38 cellular contexts compared by ENCODE assay signal in genomic region chr2:74275228-74275627, GRCh38.
"Had no signal": no experiment of that assay in that cellular context is flagged by ENCODE, and none has a peak within 500 bp of the region (broad histone marks: within the 10 kb centered on the region; RNA-seq: fewer than 3 reads in every experiment).

No MANE protein-coding gene starts in this region.

- H3K4me1 ChIP-seq: ascending aorta had no signal

- H3K9me3 ChIP-seq: ascending aorta had no signal

- H3K36me3 Mint-ChIP-seq: activated CD4-positive, alpha-beta memory T cell treated with anti-CD3 and anti-CD28 coated beads for 36 hours; activated naive CD4-positive, alpha-beta T cell treated with anti-CD3 and anti-CD28 coated beads, Interleukin-2, amount 10 ng/mL, durations not matched to agents 7 days and 5 days; activated naive CD8-positive, alpha-beta T cell treated with anti-CD3 and anti-CD28 coated beads, Interleukin-2, amount 10 ng/mL, durations not matched to agents 7 days and 5 days had no signal

- H3K4me3 Mint-ChIP-seq: activated B cell treated with CpG ODN at 0.5 μM for 24 hours; activated CD4-positive, alpha-beta memory T cell treated with anti-CD3 and anti-CD28 coated beads for 36 hours; activated CD4-positive, alpha-beta T cell treated with anti-CD3 and anti-CD28 coated beads, Interleukin-2, amount 10 ng/mL, durations not matched to agents 24 days and 14 days; activated CD8-positive, alpha-beta T cell treated with anti-CD3 and anti-CD28 coated beads for 36 hours; activated naive CD4-positive, alpha-beta T cell treated with anti-CD3 and anti-CD28 coated beads, Interleukin-2, amount 10 ng/mL, durations not matched to agents 7 days and 5 days; activated naive CD4-positive, alpha-beta T cell treated with anti-CD3 and anti-CD28 coated beads, Interleukin-2, amount 50 U/mL, for 24 hours; activated naive CD8-positive, alpha-beta T cell; activated naive CD8-positive, alpha-beta T cell treated with anti-CD3 and anti-CD28 coated beads, Interleukin-2, amount 10 ng/mL, durations not matched to agents 7 days and 5 days; activated naive CD8-positive, alpha-beta T cell treated with anti-CD3 and anti-CD28 coated beads, Interleukin-2, amount 50 U/mL, for 24 hours; activated T-cell treated with anti-CD3 and anti-CD28 coated beads, Interleukin-2, amount 50 U/mL, for 4 hours; activated T-cell treated with anti-CD3 and anti-CD28 coated beads, Interleukin-2, amount 50 U/mL, for 72 hours; activated T-helper 1 cell treated with anti-CD3 and anti-CD28 coated beads, Interleukin-12 subunit alpha, Interleukin-12 subunit beta, Interleukin-2, Interleukin-4 antibody, amounts not matched to agents 30 ng/mL and 10 ng/mL and 1 ng/mL, durations not matched to agents 14 hours and 24 hours and 36 hours; activated T-helper 17 cell treated with anti-CD3 and anti-CD28 coated beads, Interleukin-2, amount 50 U/mL, for 72 hours; brain; central memory CD8-positive, alpha-beta T cell; T-helper 1 cell treated with Interleukin-12 subunit alpha and Interleukin-12 subunit beta and Interleukin-4 antibody, amounts not matched to agents 30 μg/mL and 1 μg/mL, for 36 hours; T-helper 2 cell treated with Interferon-gamma antibody and Interleukin-4, amounts not matched to agents 5 μg/mL and 100 μg/mL, for 36 hours had no signal

- H3K27me3 Mint-ChIP-seq: activated CD4-positive, alpha-beta memory T cell treated with anti-CD3 and anti-CD28 coated beads for 36 hours; activated CD8-positive, alpha-beta T cell treated with anti-CD3 and anti-CD28 coated beads for 36 hours; activated naive CD4-positive, alpha-beta T cell treated with anti-CD3 and anti-CD28 coated beads, Interleukin-2, amount 50 U/mL, for 24 hours; activated naive CD8-positive, alpha-beta T cell; activated naive CD8-positive, alpha-beta T cell treated with anti-CD3 and anti-CD28 coated beads, Interleukin-2, amount 50 U/mL, for 24 hours; activated T-helper 17 cell treated with anti-CD3 and anti-CD28 coated beads, Interleukin-2, amount 50 U/mL, for 72 hours; central memory CD8-positive, alpha-beta T cell had no signal

- H3K27ac Mint-ChIP-seq: activated B cell treated with CpG ODN at 0.5 μM for 24 hours; activated CD4-positive, alpha-beta memory T cell treated with anti-CD3 and anti-CD28 coated beads for 36 hours; activated CD4-positive, alpha-beta T cell treated with anti-CD3 and anti-CD28 coated beads, Interleukin-2, amount 10 ng/mL, durations not matched to agents 24 days and 14 days; activated CD8-positive, alpha-beta T cell treated with anti-CD3 and anti-CD28 coated beads for 36 hours; activated naive CD4-positive, alpha-beta T cell treated with anti-CD3 and anti-CD28 coated beads, Interleukin-2, amount 10 ng/mL, durations not matched to agents 7 days and 5 days; activated naive CD4-positive, alpha-beta T cell treated with anti-CD3 and anti-CD28 coated beads, Interleukin-2, amount 50 U/mL, for 24 hours; activated naive CD8-positive, alpha-beta T cell; activated naive CD8-positive, alpha-beta T cell treated with anti-CD3 and anti-CD28 coated beads, Interleukin-2, amount 10 ng/mL, durations not matched to agents 7 days and 5 days; activated naive CD8-positive, alpha-beta T cell treated with anti-CD3 and anti-CD28 coated beads, Interleukin-2, amount 50 U/mL, for 24 hours; activated T-cell treated with anti-CD3 and anti-CD28 coated beads, Interleukin-2, amount 50 U/mL, for 72 hours; activated T-helper 1 cell treated with anti-CD3 and anti-CD28 coated beads, Interleukin-12 subunit alpha, Interleukin-12 subunit beta, Interleukin-2, Interleukin-4 antibody, amounts not matched to agents 30 ng/mL and 10 ng/mL and 1 ng/mL, durations not matched to agents 14 hours and 24 hours and 36 hours; activated T-helper 17 cell treated with anti-CD3 and anti-CD28 coated beads, Interleukin-2, amount 50 U/mL, for 72 hours; T-helper 1 cell treated with Interleukin-12 subunit alpha and Interleukin-12 subunit beta and Interleukin-4 antibody, amounts not matched to agents 30 μg/mL and 1 μg/mL, for 36 hours; T-helper 2 cell treated with Interferon-gamma antibody and Interleukin-4, amounts not matched to agents 5 μg/mL and 100 μg/mL, for 36 hours had no signal

- DNase-seq: activated B cell treated with CpG ODN at 0.5 μM for 24 hours; activated CD4-positive, alpha-beta memory T cell treated with anti-CD3 and anti-CD28 coated beads for 36 hours; activated CD4-positive, alpha-beta T cell treated with anti-CD3 and anti-CD28 coated beads for 4 hours; activated CD4-positive, alpha-beta T cell treated with anti-CD3 and anti-CD28 coated beads, Interleukin-2, amount 10 ng/mL, durations not matched to agents 24 days and 14 days; activated CD4-positive, alpha-beta T cell treated with anti-CD3 and anti-CD28 coated beads, Interleukin-2, amount 50 U/mL, for 1 hour; activated CD4-positive, alpha-beta T cell treated with anti-CD3 and anti-CD28 coated beads, Interleukin-2, amount 50 U/mL, for 4 hours; activated CD4-positive, CD25-positive, alpha-beta regulatory T cell treated with anti-CD3 and anti-CD28 coated beads, Interleukin-2, amount 50 U/mL, for 72 hours; activated CD8-positive, alpha-beta memory T cell treated with anti-CD3 and anti-CD28 coated beads, Interleukin-2, amount 50 U/mL, for 4 hours; activated CD8-positive, alpha-beta T cell treated with anti-CD3 and anti-CD28 coated beads for 36 hours; activated effector memory CD4-positive, alpha-beta T cell treated with Interleukin-2 at 50 U/mL for 16 hours; activated gamma-delta T cell; activated naive CD4-positive, alpha-beta T cell treated with anti-CD3 and anti-CD28 coated beads, Interleukin-2, amount 10 ng/mL, durations not matched to agents 7 days and 5 days; activated naive CD4-positive, alpha-beta T cell treated with Interleukin-2 at 50 U/mL for 16 hours; activated naive CD8-positive, alpha-beta T cell treated with anti-CD3 and anti-CD28 coated beads, Interleukin-2, amount 10 ng/mL, durations not matched to agents 7 days and 5 days; activated naive CD8-positive, alpha-beta T cell treated with anti-CD3 and anti-CD28 coated beads, Interleukin-2, amount 50 U/mL, for 24 hours; activated T-cell treated with anti-CD3 and anti-CD28 coated beads for 4 hours; activated T-cell treated with anti-CD3 and anti-CD28 coated beads, Interleukin-2, amount 50 U/mL, for 1 hour; activated T-cell treated with anti-CD3 and anti-CD28 coated beads, Interleukin-2, amount 50 U/mL, for 4 hours; activated T-cell treated with anti-CD3 and anti-CD28 coated beads, Interleukin-2, amount 50 U/mL, for 72 hours; amygdala; anterior cingulate cortex; caudate nucleus; cerebellar nuclear complex; T-helper 2 cell; T-helper 9 cell had no signal

- H3K9me3 Mint-ChIP-seq: activated B cell treated with CpG ODN at 0.5 μM for 24 hours; activated CD4-positive, alpha-beta memory T cell treated with anti-CD3 and anti-CD28 coated beads for 36 hours; activated CD4-positive, alpha-beta T cell treated with anti-CD3 and anti-CD28 coated beads, Interleukin-2, amount 10 ng/mL, durations not matched to agents 24 days and 14 days; activated CD8-positive, alpha-beta T cell treated with anti-CD3 and anti-CD28 coated beads for 36 hours; activated naive CD4-positive, alpha-beta T cell treated with anti-CD3 and anti-CD28 coated beads, Interleukin-2, amount 10 ng/mL, durations not matched to agents 7 days and 5 days; activated naive CD4-positive, alpha-beta T cell treated with anti-CD3 and anti-CD28 coated beads, Interleukin-2, amount 50 U/mL, for 24 hours; activated naive CD8-positive, alpha-beta T cell treated with anti-CD3 and anti-CD28 coated beads, Interleukin-2, amount 10 ng/mL, durations not matched to agents 7 days and 5 days; activated naive CD8-positive, alpha-beta T cell treated with anti-CD3 and anti-CD28 coated beads, Interleukin-2, amount 50 U/mL, for 24 hours; activated T-cell treated with anti-CD3 and anti-CD28 coated beads, Interleukin-2, amount 50 U/mL, for 4 hours; activated T-cell treated with anti-CD3 and anti-CD28 coated beads, Interleukin-2, amount 50 U/mL, for 72 hours; activated T-helper 1 cell treated with anti-CD3 and anti-CD28 coated beads, Interleukin-12 subunit alpha, Interleukin-12 subunit beta, Interleukin-2, Interleukin-4 antibody, amounts not matched to agents 30 ng/mL and 10 ng/mL and 1 ng/mL, durations not matched to agents 14 hours and 24 hours and 36 hours; activated T-helper 17 cell treated with anti-CD3 and anti-CD28 coated beads, Interleukin-2, amount 50 U/mL, for 72 hours; brain; central memory CD8-positive, alpha-beta T cell; T-helper 1 cell treated with Interleukin-12 subunit alpha and Interleukin-12 subunit beta and Interleukin-4 antibody, amounts not matched to agents 30 μg/mL and 1 μg/mL, for 36 hours; T-helper 2 cell treated with Interferon-gamma antibody and Interleukin-4, amounts not matched to agents 5 μg/mL and 100 μg/mL, for 36 hours had no signal

- H3K4me3 ChIP-seq: ascending aorta, cardiac muscle cell had no signal

- ATAC-seq: activated CD8-positive, alpha-beta T cell treated with anti-CD3 and anti-CD28 coated beads for 36 hours; activated naive CD8-positive, alpha-beta T cell treated with anti-CD3 and anti-CD28 coated beads, Interleukin-2, amount 50 U/mL, for 24 hours; activated T-cell treated with anti-CD3 and anti-CD28 coated beads, Interleukin-2, amount 50 U/mL, for 4 hours; activated T-cell treated with anti-CD3 and anti-CD28 coated beads, Interleukin-2, amount 50 U/mL, for 72 hours; activated T-helper 17 cell treated with anti-CD3 and anti-CD28 coated beads, Interleukin-2, amount 50 U/mL, for 72 hours had no signal

- FAIRE-seq: bronchial epithelial cell, TTC549 had no signal

- H3K27me3 ChIP-seq: ascending aorta, cardiac muscle cell had no signal

- H3K36me3 ChIP-seq: ascending aorta, cardiac muscle cell had no signal

- H3K4me1 Mint-ChIP-seq: activated CD4-positive, alpha-beta T cell treated with anti-CD3 and anti-CD28 coated beads, Interleukin-2, amount 10 ng/mL, durations not matched to agents 24 days and 14 days; activated naive CD4-positive, alpha-beta T cell treated with anti-CD3 and anti-CD28 coated beads, Interleukin-2, amount 50 U/mL, for 24 hours; activated naive CD8-positive, alpha-beta T cell treated with anti-CD3 and anti-CD28 coated beads, Interleukin-2, amount 10 ng/mL, durations not matched to agents 7 days and 5 days; activated naive CD8-positive, alpha-beta T cell treated with anti-CD3 and anti-CD28 coated beads, Interleukin-2, amount 50 U/mL, for 24 hours; brain; central memory CD8-positive, alpha-beta T cell had no signal

- H3K27ac ChIP-seq: ascending aorta, cardiac muscle cell, VCaP had no signal
